ENCODE assay signal across 9 cellular contexts in genomic region chr10:92688573-92688926, GRCh38. TPM values are rescaled to one million over a fixed set of nuclear protein-coding genes. Genes with fewer than 3 reads are reported as not detected.
DNase-seq lines count a peak whose midpoint lies in the region; ATAC-seq and TF ChIP-seq lines count a peak whose summit lies in the region.
"Had no signal": no experiment of that assay in that cellular context is flagged by ENCODE, and none has a peak within 500 bp of the region (broad histone marks: within the 10 kb centered on the region; RNA-seq: fewer than 3 reads in every experiment).

No MANE protein-coding gene starts in this region.

- peaks cover 22 to 30% (median 24%) of the 10 kb centered on the region in 3 donors for H3K4me1 Mint-ChIP-seq in CD8-positive, alpha-beta memory T cell
- peaks cover 15 to 20% of the 10 kb centered on the region in 2 donors for H3K4me1 Mint-ChIP-seq in effector memory CD8-positive, alpha-beta T cell (ENCODE audit: low read depth in 2 of 2)

- peaks cover 31% of the 10 kb centered on the region for H3K27me3 ChIP-seq in CD8-positive, alpha-beta memory T cell (ENCODE audit: insufficient read depth, low read length, poor library complexity, severe bottlenecking)
- H3K27me3 ChIP-seq in ovary = no peaks in the 10 kb centered on the region

- H3K9me3 Mint-ChIP-seq in CD8-positive, alpha-beta memory T cell = peaks cover 3 to 14% (median 11%) of the 10 kb centered on the region in 5 donors
- peaks cover 2 to 8% of the 10 kb centered on the region in 2 donors for H3K9me3 Mint-ChIP-seq in effector memory CD8-positive, alpha-beta T cell

- POLR2A ChIA-PET in CD8-positive, alpha-beta memory T cell (lab: Charles Lee) = interaction anchor here (0.6 kb wide), 2 partner anchors 213 kb away, joined by 3 to 4 read pairs; no protein-coding TSS in a partner anchor

- CTCF ChIA-PET in CD8-positive, alpha-beta memory T cell (lab: Charles Lee) = no interaction called here

- H3K4me3 ChIP-seq in CD8-positive, alpha-beta memory T cell (ENCODE audit: low read length) = peak overlapping the region; percentile 7
- H3K4me3 ChIP-seq in ovary = peak overlapping the region; percentile 50

- H3K36me3 Mint-ChIP-seq in CD8-positive, alpha-beta memory T cell = no peaks in the 10 kb centered on the region
- H3K36me3 Mint-ChIP-seq in effector memory CD8-positive, alpha-beta T cell (ENCODE audit: insufficient read depth) = peaks cover 10% of the 10 kb centered on the region

- DNase-seq in CD8-positive, alpha-beta memory T cell = no peak
- DNase-seq in NOMO-1 treated with dmso at 0.1 percent for 144 hours (lab: John Stamatoyannopoulos, UW; ENCODE audit: unreplicated experiment) = peak; percentile 23
- DNase-seq in effector memory CD8-positive, alpha-beta T cell = no peak
- DNase-seq in ovary = no peak
- DNase-seq in stimulated activated naive CD4-positive, alpha-beta T cell treated with Interleukin-2 at 50 U/mL for 16 hours (lab: John Stamatoyannopoulos, UW) = no peak
- DNase-seq in NCI-H1694 treated with DMSO at 0.1 percent for 48 hours (lab: John Stamatoyannopoulos, UW) = no peak
- DNase-seq: effector CD4-positive, alpha-beta T cell had no signal

- TF ChIP-seq POLR2A in ovary (IDR thresholded peaks at IDR 0.05) = no peak

- peak overlapping the region in 2 of 8 donors; percentile 51 to 55 for H3K27ac Mint-ChIP-seq in CD8-positive, alpha-beta memory T cell
- peak overlapping the region; percentile 35 to 54 for H3K27ac Mint-ChIP-seq in effector memory CD8-positive, alpha-beta T cell

- 42 to 58% (median 54%) methylated on average over 5 of the region's 5 CpGs for WGBS in ovary, 3 donors

- peak overlapping the region; percentile 76 to 85 (median 82) for H3K4me3 Mint-ChIP-seq in CD8-positive, alpha-beta memory T cell
- H3K4me3 Mint-ChIP-seq in effector memory CD8-positive, alpha-beta T cell = peak overlapping the region; percentile 71 to 74

- no peak for TF ChIP-seq EP300 in ovary (IDR thresholded peaks at IDR 0.05)

- H3K27me3 Mint-ChIP-seq in CD8-positive, alpha-beta memory T cell = peaks cover 34 to 73% of the 10 kb centered on the region in 2 donors
- peaks cover 24 to 36% of the 10 kb centered on the region in 2 donors for H3K27me3 Mint-ChIP-seq in effector memory CD8-positive, alpha-beta T cell

- peaks cover 21% of the 10 kb centered on the region for H3K4me1 ChIP-seq in CD8-positive, alpha-beta memory T cell (ENCODE audit: insufficient read depth, low read length)
- H3K4me1 ChIP-seq in ovary (ENCODE audit: insufficient read depth) = peaks cover 10% of the 10 kb centered on the region

- H3K36me3 ChIP-seq in CD8-positive, alpha-beta memory T cell (ENCODE audit: insufficient read depth, low read length) = no peaks in the 10 kb centered on the region
- no peaks in the 10 kb centered on the region for H3K36me3 ChIP-seq in ovary

- no peak for TF ChIP-seq CTCF in ovary (IDR thresholded peaks at IDR 0.05)

- no peak for ATAC-seq in effector memory CD8-positive, alpha-beta T cell (replicated peaks)
- ATAC-seq in HG02610 (IDR thresholded peaks at IDR 0.05; ENCODE audit: unreplicated experiment) = no peak
- ATAC-seq in HG03432 (IDR thresholded peaks at IDR 0.05; ENCODE audit: unreplicated experiment) = no peak

- H3K27ac ChIP-seq in CD8-positive, alpha-beta memory T cell (ENCODE audit: low read depth, low read length) = no peak overlapping the region
- H3K27ac ChIP-seq in ovary = no peak overlapping the region

- no peaks in the 10 kb centered on the region for H3K9me3 ChIP-seq in CD8-positive, alpha-beta memory T cell (ENCODE audit: low read length)
- H3K9me3 ChIP-seq in ovary = no peaks in the 10 kb centered on the region

- intact Hi-C loops in ovary (cut with DNase I) = no loop called here

RNA-seq across cellular contexts. Expression of gene HHEX, which starts 1.2 kb away (rescaled TPM):
- total RNA-seq in CD8-positive, alpha-beta memory T cell = not detected
- 0.90 TPM for polyA plus RNA-seq in CD8-positive, alpha-beta memory T cell
- total RNA-seq in ovary = 1 to 10 TPM; 2.1 to 5.2 (median 4.1) TPM
- polyA plus RNA-seq in ovary = 10 to 100 TPM in 1 of 2 donors, 1 to 10 TPM in 1; 6.7 to 14.6 TPM
